ENCODE assay signal across 1 cellular context in genomic region chr7:107856806-107857540, GRCh38.
A peak's percentile ranks its signal among the peaks of the same experiment; 100 is the strongest.
TF ChIP-seq lines count a peak whose summit lies in the region.

No MANE protein-coding gene starts in this region.

TF ChIP-seq in HepG2, 621 proteins besides CTCF, POLR2A, EP300 and RAD21 (continued from another document and continues in another):
- TF ChIP-seq ZNF574 (CRISPR knock-in tag; IDR thresholded peaks at IDR 0.05) (peak; percentile 49; the same call in 1 of the 2 replicates), NFE2L2 (IDR thresholded peaks at IDR 0.05; ENCODE audit: low read length) (no peak), SRSF4 (IDR thresholded peaks at IDR 0.05; ENCODE audit: low read depth, low read length, poor library complexity, severe bottlenecking) (no peak), ZNF543 (CRISPR knock-in tag; IDR thresholded peaks at IDR 0.05) (no peak), ZNF432 (CRISPR knock-in tag; IDR thresholded peaks at IDR 0.05; ENCODE audit: borderline replicate concordance) (no peak), MYPOP (CRISPR knock-in tag; IDR thresholded peaks at IDR 0.05) (no peak), ZNF343 (CRISPR knock-in tag; IDR thresholded peaks at IDR 0.05) (no peak), PBX3 (CRISPR knock-in tag; IDR thresholded peaks at IDR 0.05; ENCODE audit: borderline replicate concordance) (no peak), TCF7 (IDR thresholded peaks at IDR 0.05; ENCODE audit: low read depth) (no peak), CBX5 (CRISPR knock-in tag; IDR thresholded peaks at IDR 0.05; ENCODE audit: borderline replicate concordance) (no peak; the same call in 1 of the 2 replicates), CHD4 (IDR thresholded peaks at IDR 0.05; ENCODE audit: borderline replicate concordance, low read length) (no peak), REL (CRISPR knock-in tag; conservative IDR thresholded peaks at IDR 0.05) (no peak), ZNF790 (CRISPR knock-in tag; IDR thresholded peaks at IDR 0.05; ENCODE audit: borderline replicate concordance) (no peak), RERE (CRISPR knock-in tag; IDR thresholded peaks at IDR 0.05; ENCODE audit: low read depth) (no peak), TMF1 (CRISPR knock-in tag; IDR thresholded peaks at IDR 0.05; ENCODE audit: low read depth) (no peak), POGZ (CRISPR knock-in tag; IDR thresholded peaks at IDR 0.05) (peak; percentile 85), ATF6 (CRISPR knock-in tag; conservative IDR thresholded peaks at IDR 0.05) (no peak), ARNT (IDR thresholded peaks at IDR 0.05) (no peak), ZNF274 (CRISPR knock-in tag; IDR thresholded peaks at IDR 0.05) (no peak), ZFP37 (CRISPR knock-in tag; IDR thresholded peaks at IDR 0.05; ENCODE audit: borderline replicate concordance) (no peak; the same call in 1 of the 2 replicates), AHR (CRISPR knock-in tag; IDR thresholded peaks at IDR 0.05) (no peak), ZFP36L1 (CRISPR knock-in tag; IDR thresholded peaks at IDR 0.05) (no peak), NFRKB (IDR thresholded peaks at IDR 0.05) (no peak), ZNF788 (CRISPR knock-in tag; IDR thresholded peaks at IDR 0.05; ENCODE audit: borderline replicate concordance) (no peak), ZNF616 (CRISPR knock-in tag; IDR thresholded peaks at IDR 0.05; ENCODE audit: low read depth) (no peak), ZNF558 (CRISPR knock-in tag; IDR thresholded peaks at IDR 0.05; ENCODE audit: borderline replicate concordance) (no peak), FOXP4 (CRISPR knock-in tag; IDR thresholded peaks at IDR 0.05) (peak; percentile 30; the same call in 1 of the 2 replicates), AKAP8 (CRISPR knock-in tag; IDR thresholded peaks at IDR 0.05) (no peak), TERF1 (CRISPR knock-in tag; IDR thresholded peaks at IDR 0.05) (no peak), ZNF547 (CRISPR knock-in tag; IDR thresholded peaks at IDR 0.05) (0 out of 2 replicates have a peak, but pooled peaks have one; percentile 55), LRRFIP1 (CRISPR knock-in tag; conservative IDR thresholded peaks at IDR 0.05) (no peak), CEBPG (CRISPR knock-in tag; IDR thresholded peaks at IDR 0.05) (no peak), ZNF382 (CRISPR knock-in tag; IDR thresholded peaks at IDR 0.05; ENCODE audit: borderline replicate concordance) (no peak), POLR2AphosphoS2 (IDR thresholded peaks at IDR 0.05; ENCODE audit: low read depth, low read length) (no peak), MNT (IDR thresholded peaks at IDR 0.05) (no peak), ZNF251 (CRISPR knock-in tag; IDR thresholded peaks at IDR 0.05) (no peak), SMARCC2 (IDR thresholded peaks at IDR 0.05) (no peak), NBN (conservative IDR thresholded peaks at IDR 0.05) (no peak), ZFP1 (CRISPR knock-in tag; IDR thresholded peaks at IDR 0.05) (no peak), KAT8 (CRISPR knock-in tag; IDR thresholded peaks at IDR 0.05) (no peak), SNRNP70 (IDR thresholded peaks at IDR 0.05; ENCODE audit: low read depth, low read length) (no peak), DMAP1 (CRISPR knock-in tag; IDR thresholded peaks at IDR 0.05) (no peak), ZNF691 (CRISPR knock-in tag; IDR thresholded peaks at IDR 0.05; ENCODE audit: borderline replicate concordance, low read depth) (peak; percentile 56; the same call in 1 of the 2 replicates)
